ENCODE assay signal across 14 cellular contexts in the genomic region with DNA sequence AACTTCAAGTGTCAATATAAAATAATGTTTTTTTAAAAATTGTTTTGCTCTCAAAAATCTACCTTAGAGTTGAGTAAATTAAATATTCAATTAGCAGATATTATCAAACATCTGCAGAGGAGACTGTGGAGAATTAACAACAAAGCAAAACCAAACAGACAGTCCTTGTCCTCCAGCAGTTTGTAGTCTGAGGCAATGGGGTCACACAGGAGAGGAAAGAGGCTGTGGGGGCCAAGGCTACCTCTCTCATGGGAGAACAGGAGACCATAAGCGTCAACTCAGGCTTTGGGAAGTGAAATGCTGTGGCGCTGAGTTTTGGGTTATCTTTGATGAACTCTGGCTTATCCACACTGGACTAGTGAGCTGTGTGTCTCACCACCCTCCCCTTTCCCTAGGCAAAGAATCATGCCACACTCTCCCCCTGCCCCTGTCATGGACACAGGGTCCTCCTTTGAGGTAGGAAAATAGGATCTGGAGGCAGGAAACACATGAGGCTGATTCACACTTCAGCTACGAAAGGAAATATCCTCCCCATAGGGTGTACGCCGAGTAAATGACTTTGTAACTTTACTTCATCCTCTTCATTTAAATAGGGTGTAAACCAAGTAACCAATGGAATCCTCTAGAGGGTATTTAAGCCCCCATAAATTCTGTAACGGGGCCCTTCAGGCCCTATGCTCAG.
"Had no signal": no experiment of that assay in that cellular context is flagged by ENCODE, and none has a peak within 500 bp of the region (broad histone marks: within the 10 kb centered on the region; RNA-seq: fewer than 3 reads in every experiment).

No MANE protein-coding gene starts in this region.

- H3K27me3 Mint-ChIP-seq: activated CD4-positive, alpha-beta memory T cell treated with anti-CD3 and anti-CD28 coated beads, Interleukin-2, amount 10 ng/mL, durations not matched to agents 7 days and 5 days; naive B cell; T-helper 17 cell had no signal

- H3K36me3 Mint-ChIP-seq: activated naive CD4-positive, alpha-beta T cell treated with anti-CD3 and anti-CD28 coated beads, Interleukin-2, amount 10 ng/mL, durations not matched to agents 7 days and 5 days; naive B cell had no signal

- DNase-seq: anterior cingulate cortex; body of pancreas; effector memory CD4-positive, alpha-beta T cell; gastrocnemius medialis; hippocampal formation; mesenchymal stem cell; occipital lobe; T-helper 17 cell; upper lobe of right lung had no signal

- H3K4me1 Mint-ChIP-seq: activated naive CD4-positive, alpha-beta T cell treated with anti-CD3 and anti-CD28 coated beads, Interleukin-2, amount 10 ng/mL, durations not matched to agents 7 days and 5 days had no signal

- H3K36me3 ChIP-seq: esophagus muscularis mucosa, gastrocnemius medialis, upper lobe of right lung had no signal

- H3K27ac Mint-ChIP-seq: activated CD4-positive, alpha-beta memory T cell treated with anti-CD3 and anti-CD28 coated beads, Interleukin-2, amount 10 ng/mL, durations not matched to agents 7 days and 5 days; activated naive CD4-positive, alpha-beta T cell treated with anti-CD3 and anti-CD28 coated beads, Interleukin-2, amount 10 ng/mL, durations not matched to agents 7 days and 5 days; activated T-cell treated with anti-CD3 and anti-CD28 coated beads, Interleukin-2, amount 50 U/mL, for 72 hours had no signal

- H3K9me3 ChIP-seq: body of pancreas, esophagus muscularis mucosa, gastrocnemius medialis, upper lobe of right lung had no signal

- H3K4me3 Mint-ChIP-seq: activated CD4-positive, alpha-beta memory T cell treated with anti-CD3 and anti-CD28 coated beads, Interleukin-2, amount 10 ng/mL, durations not matched to agents 7 days and 5 days; activated naive CD4-positive, alpha-beta T cell treated with anti-CD3 and anti-CD28 coated beads, Interleukin-2, amount 10 ng/mL, durations not matched to agents 7 days and 5 days; activated T-cell treated with anti-CD3 and anti-CD28 coated beads, Interleukin-2, amount 50 U/mL, for 72 hours; naive B cell had no signal

- H3K27me3 ChIP-seq: body of pancreas, esophagus muscularis mucosa, gastrocnemius medialis, upper lobe of right lung had no signal

- H3K4me1 ChIP-seq: body of pancreas, esophagus muscularis mucosa, gastrocnemius medialis had no signal

- H3K4me3 ChIP-seq: body of pancreas, esophagus muscularis mucosa, gastrocnemius medialis, upper lobe of right lung had no signal

- H3K27ac ChIP-seq: body of pancreas, esophagus muscularis mucosa, gastrocnemius medialis, upper lobe of right lung had no signal

- H3K9me3 Mint-ChIP-seq: activated CD4-positive, alpha-beta memory T cell treated with anti-CD3 and anti-CD28 coated beads, Interleukin-2, amount 10 ng/mL, durations not matched to agents 7 days and 5 days; activated naive CD4-positive, alpha-beta T cell treated with anti-CD3 and anti-CD28 coated beads, Interleukin-2, amount 10 ng/mL, durations not matched to agents 7 days and 5 days; activated T-cell treated with anti-CD3 and anti-CD28 coated beads, Interleukin-2, amount 50 U/mL, for 72 hours; naive B cell had no signal
